Comparison of ENCODE assay signal across 8 cellular contexts in the genomic region with DNA sequence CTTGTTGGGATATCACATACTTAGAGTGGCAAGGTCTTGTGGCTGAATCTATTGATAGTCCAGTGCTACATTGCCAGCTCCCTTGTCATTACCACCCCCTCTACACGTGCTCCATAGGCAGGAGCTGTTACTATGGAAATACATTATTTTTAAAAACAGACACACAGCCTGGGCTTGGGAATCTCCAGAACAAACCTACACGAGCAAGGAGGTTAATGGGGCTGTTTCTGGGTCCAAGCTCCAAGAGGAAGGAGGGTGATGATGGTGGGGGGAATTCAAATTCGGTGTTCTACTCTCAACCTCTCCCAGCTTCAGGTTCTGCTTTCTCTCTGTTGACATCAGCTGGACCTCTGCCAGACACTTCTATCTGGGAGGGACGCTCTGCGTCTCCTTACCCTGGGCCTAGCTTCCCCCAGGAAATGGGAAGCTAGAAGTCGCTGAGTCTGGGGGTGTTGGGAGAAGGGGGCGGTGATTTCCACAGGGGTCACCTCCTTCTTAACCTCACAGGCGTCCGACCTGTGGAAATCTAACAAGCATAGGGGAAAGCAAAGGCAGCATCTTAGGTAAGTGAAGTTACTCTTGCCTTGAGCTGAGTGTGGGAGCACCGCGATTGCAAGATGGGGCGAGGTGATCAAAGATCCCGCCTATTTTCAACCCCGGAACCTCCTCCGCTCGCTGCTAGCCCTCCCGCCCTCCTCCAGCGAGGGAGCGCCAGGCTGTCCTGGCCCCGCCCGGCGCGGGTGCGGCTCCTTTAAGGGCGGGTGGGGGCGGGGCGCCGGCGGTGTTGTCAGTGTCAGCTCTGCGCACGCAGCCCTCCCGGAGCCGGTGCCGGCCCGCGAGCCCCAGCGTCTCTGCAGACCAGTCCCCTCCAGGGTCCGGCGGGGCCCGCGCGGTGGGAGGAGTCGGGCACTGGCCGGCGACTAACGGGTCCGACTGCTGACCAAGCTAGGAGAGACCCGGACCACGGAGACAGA. TPM values are rescaled to one million over a fixed set of nuclear protein-coding genes. Genes with fewer than 3 reads are reported as not detected.
A peak's percentile ranks its signal among the peaks of the same experiment; 100 is the strongest.
DNase-seq lines count a peak whose midpoint lies in the region; ATAC-seq and TF ChIP-seq lines count a peak whose summit lies in the region.

Gene C2CD2L, plus strand, starts transcription at position 781 of the 974 bp plus-strand sequence. CDS start 398 bp downstream, outside the sequence.

- no peaks in the 10 kb centered on the region for H3K9me3 ChIP-seq in colonic mucosa

- intact Hi-C loops in colonic mucosa (cut with DNase I): no loop called here

- peak; percentile 76 for ATAC-seq in HG03442 (IDR thresholded peaks at IDR 0.05; ENCODE audit: unreplicated experiment)
- ATAC-seq in left lobe of liver: peak; percentile 88

- TF ChIP-seq CTCF in colonic mucosa (IDR thresholded peaks at IDR 0.05): no peak

- TF ChIP-seq POLR2A in GM19193 (IDR thresholded peaks at IDR 0.05; ENCODE audit: extremely low read depth, insufficient read depth, insufficient read length): peak; percentile 64

- no peaks in the 10 kb centered on the region for H3K36me3 ChIP-seq in colonic mucosa

- peak within 1 kb of the TSS; percentile 86 for H3K4me3 ChIP-seq in colonic mucosa

- H3K9ac ChIP-seq in colonic mucosa (ENCODE audit: low read depth in 2 of 2, low read length in 2 of 2): peak within 1 kb of the TSS; percentile 86 to 90

- peak within 1 kb of the TSS; percentile 65 for H3K27ac ChIP-seq in colonic mucosa

- H3K4me1 ChIP-seq in colonic mucosa: peaks cover 6% of the 10 kb centered on the region

- peak; percentile 91 for DNase-seq in Ammon's horn (ENCODE audit: low spot score)
- DNase-seq in NCI-H526 treated with DMSO at 0.1 percent for 48 hours (lab: John Stamatoyannopoulos, UW): peak; percentile 90
- peak; percentile 93 for DNase-seq in activated CD4-positive, alpha-beta T cell treated with anti-CD3 and anti-CD28 coated beads for 48 hours
- DNase-seq in colonic mucosa: peak; percentile 93
- peak; percentile 89 for DNase-seq in left lobe of liver (ENCODE audit: low spot score)
- DNase-seq in stimulated activated CD4-positive, alpha-beta T cell treated with anti-CD3 and anti-CD28 coated beads, Interleukin-1b, Interleukin-23, amount 100 ng/mL, for 48 hours: peak; percentile 92

- no peaks in the 10 kb centered on the region for H3K27me3 ChIP-seq in colonic mucosa

RNA-seq across cellular contexts. Expression of gene C2CD2L, which starts in this region (rescaled TPM):
- 10 to 100 TPM; 20.6 to 27.9 TPM for total RNA-seq in colonic mucosa
- total RNA-seq in left lobe of liver: 9.2 TPM

Comparison
In these comparisons a context has a peak if more than half of its experiments do, and no peak if none do; other contexts are left out.
1. Peak in every context shown above with its lines: DNase-seq, ATAC-seq, H3K4me3 ChIP-seq and H3K27ac ChIP-seq.